8 cellular contexts compared by ENCODE assay signal in the genomic region with DNA sequence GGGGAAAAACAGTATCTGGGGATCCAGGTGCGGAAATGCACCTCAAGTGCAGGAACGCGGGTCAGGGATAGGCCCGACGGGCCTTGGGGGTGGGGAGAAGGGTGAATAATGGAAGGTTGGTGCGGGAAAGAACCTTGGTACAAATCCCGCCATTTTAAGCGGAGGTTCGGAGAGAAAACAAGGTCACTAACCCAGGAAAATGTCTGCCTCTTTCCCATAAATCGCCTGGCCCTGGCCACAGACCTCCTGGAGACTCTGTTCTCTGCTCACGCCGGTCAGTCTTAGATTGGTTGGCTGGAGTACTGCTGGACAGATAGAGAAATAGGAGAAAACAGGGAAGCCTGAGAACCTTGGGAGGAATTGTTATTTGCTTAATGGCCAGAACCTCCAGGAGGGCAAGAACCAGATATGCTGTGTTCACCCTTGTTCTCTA. TPM values are rescaled to one million over a fixed set of nuclear protein-coding genes. Genes with fewer than 3 reads are reported as not detected.
DNase-seq lines count a peak whose midpoint lies in the region; ATAC-seq, FAIRE-seq and TF ChIP-seq lines count a peak whose summit lies in the region.

No MANE protein-coding gene starts in this region.

- TF ChIP-seq EP300 in K562 (IDR thresholded peaks at IDR 0.05; ENCODE audit: low read length) = no peak

- ATAC-seq in K562 (no peak), mucosa of descending colon (no peak), HG03175 (IDR thresholded peaks at IDR 0.05; ENCODE audit: unreplicated experiment) (no peak), HG03159 (IDR thresholded peaks at IDR 0.05; ENCODE audit: unreplicated experiment) (no peak)

- H3K4me3 ChIP-seq in BJ (ENCODE audit: low read depth, low read length) (peak overlapping the region; percentile 38), K562 (no peak overlapping the region), liver (ENCODE audit: low read depth in 1 of 3, low read length in 3 of 3) (peak overlapping the region; percentile 36 to 99 (median 43)), thyroid gland (replicated peaks in 1 of 3) (peak overlapping the region in 2 of 3 donors; percentile 61 to 68), mucosa of descending colon (no peak overlapping the region)

- intact Hi-C loops in K562 (cut with micrococcal nuclease) (loop anchor here (10.0 kb wide), 2 partner anchors 421 to 651 kb away; partner anchors contain the start of gene CPEB2), thyroid gland (cut with DNase I) (no loop called here), mucosa of descending colon (cut with DNase I, micrococcal nuclease) (loop anchor here in 1 of 2 donors (10.0 kb wide), 1 partner anchor 181 kb away; no protein-coding TSS in a partner anchor)

- H3K27me3 ChIP-seq in BJ (ENCODE audit: control insufficient read depth, insufficient read depth, low read length) (no peaks in the 10 kb centered on the region), K562 (ENCODE audit: control insufficient read depth in 2 of 2, insufficient read depth in 2 of 2, low read length in 2 of 2) (no peaks in the 10 kb centered on the region), liver (ENCODE audit: control insufficient read depth in 4 of 4, insufficient read depth in 4 of 4, low read length in 3 of 4) (no peaks in the 10 kb centered on the region), thyroid gland (no peaks in the 10 kb centered on the region)

- peaks cover 38% of the 10 kb centered on the region for H3K79me2 ChIP-seq in K562 (ENCODE audit: control insufficient read depth, insufficient read depth, low read length)

- H3K27ac ChIP-seq in K562 (ENCODE audit: extremely low read depth, low read depth, low read length) (peak overlapping the region; percentile 98; the same call in 1 of the 3 replicates), liver (ENCODE audit: low read depth in 1 of 2, low read length in 2 of 2) (peak overlapping the region; percentile 92 to 99), thyroid gland (peak overlapping the region; percentile 99 to 100 (median 100))

- H3K36me3 ChIP-seq in BJ (ENCODE audit: control insufficient read depth, insufficient read depth, low read length) = no peaks in the 10 kb centered on the region
- H3K36me3 ChIP-seq in K562 (ENCODE audit: control insufficient read depth, insufficient read depth, low read length) = peaks cover 7% of the 10 kb centered on the region; the same call in 1 of the 3 replicates
- H3K36me3 ChIP-seq in liver (ENCODE audit: control insufficient read depth in 4 of 4, insufficient read depth in 3 of 4, low read depth in 1 of 4, low read length in 3 of 4) = no peaks in the 10 kb centered on the region
- no peaks in the 10 kb centered on the region for H3K36me3 ChIP-seq in thyroid gland
- H3K36me3 ChIP-seq in mucosa of descending colon (ENCODE audit: low read depth) = no peaks in the 10 kb centered on the region

- no peak overlapping the region for H3K4me2 ChIP-seq in K562 (ENCODE audit: insufficient read depth, low read length)

- BruUV-seq in K562 (replicated peaks; lab: Mats Ljungman, UMichigan) = no TSS peak

- H3K9me3 ChIP-seq in K562 (replicated peaks; ENCODE audit: control insufficient read depth, insufficient read depth, low read depth, low read length) = 0 out of 2 replicates have a peak, but pooled peaks cover 3% of the 10 kb centered on the region
- H3K9me3 ChIP-seq in liver (ENCODE audit: control insufficient read depth in 4 of 4, low read length in 3 of 4) = no peaks in the 10 kb centered on the region
- H3K9me3 ChIP-seq in thyroid gland = no peaks in the 10 kb centered on the region
- no peaks in the 10 kb centered on the region for H3K9me3 ChIP-seq in mucosa of descending colon

- H3K9ac ChIP-seq in K562 (ENCODE audit: insufficient read depth in 1 of 2, low read depth in 2 of 2, low read length in 2 of 2) (peak overlapping the region in 1 of 2 experiments; percentile 74; a peak in 1 of 4 replicates), liver (ENCODE audit: low read depth in 1 of 2, low read length in 2 of 2) (peak overlapping the region; percentile 51 to 66)

- in situ Hi-C loops in K562 (cut with MboI) = loop anchor here (25.0 kb wide), 1 partner anchor 644 kb away; the partner anchor contains the start of gene CPEB2

- FAIRE-seq in K562 (lab: Jason Lieb, UNC) = no peak

- no peaks in the 10 kb centered on the region for H4K20me1 ChIP-seq in K562 (replicated peaks; ENCODE audit: control insufficient read depth, insufficient read depth, low read length)

- H3K9me1 ChIP-seq in K562 (ENCODE audit: control insufficient read depth, insufficient read depth, low read length) = no peaks in the 10 kb centered on the region

- no peak for TF ChIP-seq CTCF in BJ (IDR thresholded peaks at IDR 0.05; ENCODE audit: insufficient read depth, low read depth, low read length)
- no peak for TF ChIP-seq CTCF in K562 (IDR thresholded peaks at IDR 0.05 in 2 of 3, conservative IDR thresholded peaks at IDR 0.05 in 1 of 3; ENCODE audit: insufficient read depth in 2 of 3, low read depth in 1 of 3, low read length in 3 of 3)
- no peak for TF ChIP-seq CTCF in liver (IDR thresholded peaks at IDR 0.05; ENCODE audit: low read depth, low read length, missing input control)
- no peak for TF ChIP-seq CTCF in thyroid gland (IDR thresholded peaks at IDR 0.05)
- TF ChIP-seq CTCF in mucosa of descending colon (IDR thresholded peaks at IDR 0.05) = no peak

- DNase-seq in BJ (ENCODE audit: low read depth) = no peak
- peak; percentile 19 for DNase-seq in LHCN-M2 (ENCODE audit: low read depth)
- DNase-seq in K562 (ENCODE audit: extremely low read depth in 1 of 4, low spot score in 3 of 4) = no peak
- no peak for DNase-seq in thyroid gland
- DNase-seq in mucosa of descending colon = no peak

- 98% methylated on average over 12 of the region's 12 CpGs for WGBS in K562 (ENCODE audit: insufficient coverage, low coverage, missing lambda C conversion rate)
- WGBS in liver = 53% methylated on average over 12 of the region's 12 CpGs
- WGBS in thyroid gland, 2 donors = 45 to 48% methylated on average over 12 of the region's 12 CpGs

- no peak for TF ChIP-seq POLR2A in K562 (conservative IDR thresholded peaks at IDR 0.05)
- no peak for TF ChIP-seq POLR2A in thyroid gland (IDR thresholded peaks at IDR 0.05)

- peak overlapping the region; percentile 97 for H2AFZ ChIP-seq in K562 (ENCODE audit: low read depth, low read length)

- CTCF ChIA-PET in BJ (lab: Yijun Ruan, JAX) (interaction anchor here (0.6 to 1.3 kb wide), 4 partner anchors 19 to 503 kb away, joined by 3 to 5 read pairs (median 3); no protein-coding TSS in a partner anchor), K562 (lab: Yijun Ruan, JAX; ENCODE audit: low intra/inter-chr PET ratio) (no interaction called here)

- TF ChIP-seq RAD21 in K562 (CRISPR knock-in tag; conservative IDR thresholded peaks at IDR 0.05 in 1 of 2, IDR thresholded peaks at IDR 0.05 in 1 of 2) (no peak), liver (IDR thresholded peaks at IDR 0.05) (no peak)

- H3K4me1 ChIP-seq in K562 (replicated peaks in 1 of 2; ENCODE audit: control insufficient read depth in 2 of 2, insufficient read depth in 2 of 2, low read length in 2 of 2) = peaks cover 9 to 13% of the 10 kb centered on the region in 2 experiments
- peaks cover 5 to 27% (median 18%) of the 10 kb centered on the region in 4 donors for H3K4me1 ChIP-seq in liver (ENCODE audit: control insufficient read depth in 4 of 4, insufficient read depth in 4 of 4, low read length in 3 of 4)
- H3K4me1 ChIP-seq in thyroid gland = peaks cover 29 to 30% of the 10 kb centered on the region in 2 donors
- peaks cover 26% of the 10 kb centered on the region for H3K4me1 ChIP-seq in mucosa of descending colon (ENCODE audit: low read depth)

- POLR2A ChIA-PET in BJ (lab: Charles Lee) = no interaction called here
- POLR2A ChIA-PET in K562 (lab: Yijun Ruan, JAX) = interaction anchor here (1.3 kb wide), 1 partner anchor 20 kb away, joined by 3 read pairs; no protein-coding TSS in a partner anchor

RNA-seq across cellular contexts. Expression of gene FBXL5, which starts 0.9 kb away (rescaled TPM):
- polyA plus RNA-seq in BJ (2011; rRNA removed) (20.5 and 43.8 TPM in 2 replicates), K562 (2011; rRNA removed) (24.3 and 26.5 TPM in 2 replicates), K562 (2014; fragmentation: Illumina TruSeq; extraction: Trizol) (13.2 and 15.9 TPM in 2 replicates), K562 (2014; fragmentation: Nextera tagmentation; extraction: Ambion mirVana) (10 to 100 TPM in 1 of 2 experiments, 1 to 10 TPM in 1; 6.0 to 10.8 TPM), K562 (2014; rRNA removed) (15.5 and 28.9 TPM in 2 replicates), liver (10 to 100 TPM; 24.5 to 26.4 TPM)
- polyA minus RNA-seq in BJ (2011; rRNA and poly(A)+ RNA removed) = 35.1 and 38.2 TPM in 2 replicates
- total RNA-seq in LHCN-M2 (2014; rRNA removed) (165 and 167 TPM in 2 replicates), K562 (2014; rRNA removed) (32.1 and 37.9 TPM in 2 replicates), K562 (2014; rRNA removed; fragmentation: Illumina TruSeq; extraction: Trizol) (25.3 and 27.9 TPM in 2 replicates), K562 (2015; rRNA removed; fragmentation: Illumina TruSeq; extraction: Trizol) (29.0 and 35.2 TPM in 2 replicates), K562 (2021) (22.1 and 23.5 TPM in 2 replicates), liver (10 to 100 TPM; 42.6 to 79.7 TPM), thyroid gland (100 to 1,000 TPM; 154 to 246 (median 212) TPM), mucosa of descending colon (100 to 1,000 TPM in 1 of 3 donors, 10 to 100 TPM in 2; 44.8 to 104 (median 60.4) TPM)
- polyA plus RNA-seq in LHCN-M2 (2012) = 65.0 TPM
- total RNA-seq in K562 (2011; cell fraction: chromatin; rRNA removed; ENCODE audit: low replicate concordance) = 35.4 and 67.8 TPM in 2 replicates
- 35.7 and 50.1 TPM in 2 replicates for total RNA-seq in K562 (2011; cell fraction: nucleolus; rRNA removed)
- total RNA-seq in K562 (2011; cell fraction: nucleoplasm; rRNA removed) = 48.0 and 50.8 TPM in 2 replicates
- polyA plus RNA-seq in K562 (2011; cell fraction: cytosol; rRNA removed) = 10.0 and 12.9 TPM in 2 replicates
- polyA plus RNA-seq in K562 (2011; cell fraction: nucleus; rRNA removed) = 25.4 and 27.0 TPM in 2 replicates
- polyA plus RNA-seq in K562 (2012) = 16.8 and 33.6 TPM in 2 replicates
- polyA minus RNA-seq in K562 (2011; rRNA and poly(A)+ RNA removed) = 37.8 and 49.9 TPM in 2 replicates
- polyA minus RNA-seq in K562 (2011; cell fraction: cytosol; rRNA and poly(A)+ RNA removed) = 11.3 and 16.2 TPM in 2 replicates
- polyA minus RNA-seq in K562 (2011; cell fraction: nucleus; rRNA and poly(A)+ RNA removed) = 46.7 and 68.4 TPM in 2 replicates

RNA-seq across cellular contexts. Expression of gene FAM200B, which starts 25.6 kb away (rescaled TPM):
- 19.5 and 29.0 TPM in 2 replicates for polyA plus RNA-seq in BJ (2011; rRNA removed)
- polyA minus RNA-seq in BJ (2011; rRNA and poly(A)+ RNA removed) = 2.6 and 3.9 TPM in 2 replicates
- total RNA-seq in LHCN-M2 (2014; rRNA removed) = 53.0 and 59.3 TPM in 2 replicates
- 96.7 TPM for polyA plus RNA-seq in LHCN-M2 (2012)
- 8.1 and 22.4 TPM in 2 replicates for total RNA-seq in K562 (2011; cell fraction: chromatin; rRNA removed; ENCODE audit: low replicate concordance)
- 4.8 and 5.4 TPM in 2 replicates for total RNA-seq in K562 (2011; cell fraction: nucleolus; rRNA removed)
- 8.8 and 11.5 TPM in 2 replicates for total RNA-seq in K562 (2011; cell fraction: nucleoplasm; rRNA removed)
- total RNA-seq in K562 (2014; rRNA removed) = 17.4 and 21.3 TPM in 2 replicates
- total RNA-seq in K562 (2014; rRNA removed; fragmentation: Illumina TruSeq; extraction: Trizol) = 25.5 and 31.8 TPM in 2 replicates
- total RNA-seq in K562 (2015; rRNA removed; fragmentation: Illumina TruSeq; extraction: Trizol) = 33.4 and 36.3 TPM in 2 replicates
- 23.2 and 25.4 TPM in 2 replicates for total RNA-seq in K562 (2021)
- 21.9 and 22.6 TPM in 2 replicates for polyA plus RNA-seq in K562 (2011; rRNA removed)
- 5.5 and 12.1 TPM in 2 replicates for polyA plus RNA-seq in K562 (2011; cell fraction: cytosol; rRNA removed)
- polyA plus RNA-seq in K562 (2011; cell fraction: nucleus; rRNA removed) = 25.6 and 39.2 TPM in 2 replicates
- polyA plus RNA-seq in K562 (2012) = 44.3 and 49.2 TPM in 2 replicates
- polyA plus RNA-seq in K562 (2014; fragmentation: Illumina TruSeq; extraction: Trizol) = 39.1 and 48.0 TPM in 2 replicates
- polyA plus RNA-seq in K562 (2014; fragmentation: Nextera tagmentation; extraction: Ambion mirVana) = 10 to 100 TPM; 23.2 to 27.6 TPM
- polyA plus RNA-seq in K562 (2014; rRNA removed) = 23.3 and 30.3 TPM in 2 replicates
- 12.2 and 17.3 TPM in 2 replicates for polyA minus RNA-seq in K562 (2011; rRNA and poly(A)+ RNA removed)
- 5.6 and 8.2 TPM in 2 replicates for polyA minus RNA-seq in K562 (2011; cell fraction: cytosol; rRNA and poly(A)+ RNA removed)
- polyA minus RNA-seq in K562 (2011; cell fraction: nucleus; rRNA and poly(A)+ RNA removed) = 14.4 and 34.0 TPM in 2 replicates
- 10 to 100 TPM; 11.8 to 17.0 TPM for total RNA-seq in liver
- 10 to 100 TPM; 16.8 to 45.7 TPM for polyA plus RNA-seq in liver
- total RNA-seq in thyroid gland = 10 to 100 TPM; 62.4 to 85.6 (median 73.2) TPM
- total RNA-seq in mucosa of descending colon = 10 to 100 TPM; 35.3 to 46.1 (median 38.9) TPM

RNA-seq across cellular contexts. Expression of gene BST1, which starts 46.8 kb away (rescaled TPM):
- polyA plus RNA-seq in BJ (2011; rRNA removed) = 38.5 and 39.1 TPM in 2 replicates
- 3.3 and 5.8 TPM in 2 replicates for polyA minus RNA-seq in BJ (2011; rRNA and poly(A)+ RNA removed)
- total RNA-seq in LHCN-M2 (2014; rRNA removed) = 1.0 and 2.2 TPM in 2 replicates
- 6.0 TPM for polyA plus RNA-seq in LHCN-M2 (2012)
- not detected in 2 replicates for total RNA-seq in K562 (2011; cell fraction: chromatin; rRNA removed; ENCODE audit: low replicate concordance)
- total RNA-seq in K562 (2011; cell fraction: nucleolus; rRNA removed) = not detected in 2 replicates
- total RNA-seq in K562 (2011; cell fraction: nucleoplasm; rRNA removed) = not detected in 2 replicates
- not detected in 2 replicates for total RNA-seq in K562 (2014; rRNA removed)
- not detected in 2 replicates for total RNA-seq in K562 (2014; rRNA removed; fragmentation: Illumina TruSeq; extraction: Trizol)
- not detected in 2 replicates for total RNA-seq in K562 (2015; rRNA removed; fragmentation: Illumina TruSeq; extraction: Trizol)
- not detected in 2 replicates for total RNA-seq in K562 (2021)
- polyA plus RNA-seq in K562 (2011; rRNA removed) = 0.07 TPM in 2 replicates
- polyA plus RNA-seq in K562 (2011; cell fraction: cytosol; rRNA removed) = 0.04 TPM in 1 of 2 replicates, not detected in the other
- 0.20 TPM in 1 of 2 replicates, not detected in the other for polyA plus RNA-seq in K562 (2011; cell fraction: nucleus; rRNA removed)
- polyA plus RNA-seq in K562 (2012) = 0.12 and 0.42 TPM in 2 replicates
- polyA plus RNA-seq in K562 (2014; fragmentation: Illumina TruSeq; extraction: Trizol) = not detected in 2 replicates
- polyA plus RNA-seq in K562 (2014; fragmentation: Nextera tagmentation; extraction: Ambion mirVana) = under 1 TPM; 0.04 to 0.38 TPM
- polyA plus RNA-seq in K562 (2014; rRNA removed) = not detected in 2 replicates
- 0.39 TPM in 1 of 2 replicates, not detected in the other for polyA minus RNA-seq in K562 (2011; rRNA and poly(A)+ RNA removed)
- not detected in 2 replicates for polyA minus RNA-seq in K562 (2011; cell fraction: cytosol; rRNA and poly(A)+ RNA removed)
- not detected in 2 replicates for polyA minus RNA-seq in K562 (2011; cell fraction: nucleus; rRNA and poly(A)+ RNA removed)
- 10 to 100 TPM in 1 of 2 donors, 1 to 10 TPM in 1; 7.7 to 12.1 TPM for total RNA-seq in liver
- 10 to 100 TPM in 1 of 2 donors, 1 to 10 TPM in 1; 3.7 to 13.2 TPM for polyA plus RNA-seq in liver
- 1 to 10 TPM; 2.0 to 7.5 (median 5.5) TPM for total RNA-seq in thyroid gland
- 10 to 100 TPM in 1 of 3 donors, 1 to 10 TPM in 2; 4.7 to 14.6 (median 6.9) TPM for total RNA-seq in mucosa of descending colon

Comparison
In these comparisons a context has a peak if more than half of its experiments do, and no peak if none do; other contexts are left out.
1. H3K4me3 ChIP-seq: peak in BJ (single experiment), liver (3 of 3) and thyroid gland (2 of 3); none in K562 (single experiment) and mucosa of descending colon (single experiment).
2. Peak in every context shown above with its lines, with median percentiles within 50 percentile points of each other: H3K27ac ChIP-seq.